In genomic region chr1:160247053-160247452, GRCh38 we compare ENCODE assay signal across 18 cellular contexts. TPM values are rescaled to one million over a fixed set of nuclear protein-coding genes. Genes with fewer than 3 reads are reported as not detected.
"Had no signal": no experiment of that assay in that cellular context is flagged by ENCODE, and none has a peak within 500 bp of the region (broad histone marks: within the 10 kb centered on the region; RNA-seq: fewer than 3 reads in every experiment).

No MANE protein-coding gene starts in this region.

- H3K4me3 Mint-ChIP-seq: activated CD8-positive, alpha-beta T cell treated with anti-CD3 and anti-CD28 coated beads for 36 hours; central memory CD8-positive, alpha-beta T cell; immature natural killer cell had no signal

- ATAC-seq: activated CD8-positive, alpha-beta T cell treated with anti-CD3 and anti-CD28 coated beads for 36 hours; activated naive CD4-positive, alpha-beta T cell treated with anti-CD3 and anti-CD28 coated beads, Interleukin-2, amount 50 U/mL, for 72 hours had no signal

- H3K27ac Mint-ChIP-seq: activated CD8-positive, alpha-beta T cell treated with anti-CD3 and anti-CD28 coated beads for 36 hours; activated naive CD4-positive, alpha-beta T cell treated with anti-CD3 and anti-CD28 coated beads, Interleukin-2, amount 50 U/mL, for 72 hours had no signal

- H3K9me3 Mint-ChIP-seq: activated CD8-positive, alpha-beta T cell treated with anti-CD3 and anti-CD28 coated beads for 36 hours; activated naive CD4-positive, alpha-beta T cell treated with anti-CD3 and anti-CD28 coated beads, Interleukin-2, amount 50 U/mL, for 72 hours; central memory CD8-positive, alpha-beta T cell; immature natural killer cell had no signal

- H3K27me3 ChIP-seq: esophagus muscularis mucosa, tibial artery had no signal

- H3K27ac ChIP-seq: esophagus muscularis mucosa, tibial artery had no signal

- H3K27me3 Mint-ChIP-seq: activated CD8-positive, alpha-beta T cell treated with anti-CD3 and anti-CD28 coated beads for 36 hours; central memory CD8-positive, alpha-beta T cell had no signal

- H3K4me3 ChIP-seq: esophagus muscularis mucosa, tibial artery had no signal

- H3K9me3 ChIP-seq: esophagus muscularis mucosa, tibial artery had no signal

- DNase-seq: activated CD4-positive, alpha-beta T cell treated with anti-CD3 and anti-CD28 coated beads for 48 hours; activated CD8-positive, alpha-beta T cell treated with anti-CD3 and anti-CD28 coated beads for 36 hours; activated gamma-delta T cell; activated T-cell treated with anti-CD3 and anti-CD28 coated beads, Interleukin-2, amount 50 U/mL, for 48 hours; cortex of kidney; effector CD4-positive, alpha-beta T cell; immature natural killer cell; retina; small intestine; stimulated activated CD4-positive, alpha-beta T cell treated with anti-CD3 and anti-CD28 coated beads, Interleukin-4, amount 100 ng/mL, for 24 hours; stimulated activated naive CD4-positive, alpha-beta T cell; T-helper 2 cell; tibial artery had no signal

RNA-seq across cellular contexts. Expression of gene CASQ1, which starts 56.7 kb away (rescaled TPM):
- total RNA-seq: activated CD8-positive, alpha-beta T cell treated with anti-CD3 and anti-CD28 coated beads for 36 hours; activated naive CD4-positive, alpha-beta T cell treated with anti-CD3 and anti-CD28 coated beads, Interleukin-2, amount 50 U/mL, for 72 hours; osteocyte had no signal
- polyA plus RNA-seq: immature natural killer cell, neural cell had no signal
